Comparison of ENCODE assay signal across 23 cellular contexts in the genomic region with DNA sequence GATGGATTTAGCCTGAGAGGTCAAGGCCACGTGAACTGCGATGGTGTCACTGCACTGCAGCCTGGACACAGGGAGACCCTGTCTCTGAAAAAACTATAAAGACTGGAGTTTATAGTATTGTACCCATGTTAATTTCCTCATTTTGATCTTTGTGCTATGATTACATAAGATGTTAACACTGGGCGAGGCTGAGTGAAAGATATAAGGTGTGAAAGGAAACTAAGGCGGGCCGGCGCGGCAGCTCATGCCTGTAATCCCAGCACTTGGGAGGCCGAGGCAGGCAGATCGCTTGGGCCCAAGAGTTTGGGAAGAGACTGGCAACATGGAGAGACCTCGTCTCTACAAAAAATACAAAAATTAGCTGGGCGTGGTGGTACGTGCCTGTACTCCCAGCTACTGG.
"Had no signal": no experiment of that assay in that cellular context is flagged by ENCODE, and none has a peak within 500 bp of the region (broad histone marks: within the 10 kb centered on the region; RNA-seq: fewer than 3 reads in every experiment).

No MANE protein-coding gene starts in this region.

- FAIRE-seq: K562, RCC 7860 had no signal

- H3K4me3 ChIP-seq: K562, SJSA1, SK-N-MC had no signal

- H3K4me3 Mint-ChIP-seq: IgD-negative memory B cell had no signal

- H3K9ac ChIP-seq: KMS-11 had no signal

- DNase-seq: Kasumi-1, MM.1S, NCI-H1092 treated with DMSO at 0.1 percent for 48 hours, NCI-H1436, NCI-H187, NCI-H2029, NCI-H2081 treated with DMSO at 0.1 percent for 48 hours, NCI-H2171, NCI-H226, NCI-H446, NCI-H510A, NCI-H524 treated with DMSO at 0.1 percent for 48 hours, NCI-H69, NCI-H774, Right ventricle myocardium superior, RPMI8226, SIG-M5 had no signal

- H3K36me3 Mint-ChIP-seq: IgD-negative memory B cell had no signal

- H3K27ac ChIP-seq: KMS-11, SJSA1, SK-N-MC had no signal

- H3K36me3 ChIP-seq: SJSA1 had no signal

- H3K27me3 Mint-ChIP-seq: IgD-negative memory B cell had no signal

- ATAC-seq: K562 had no signal

- H3K4me1 ChIP-seq: SJSA1 had no signal

- H3K9me3 Mint-ChIP-seq: IgD-negative memory B cell had no signal

- H3K27ac Mint-ChIP-seq: IgD-negative memory B cell had no signal
